30 cellular contexts compared by ENCODE assay signal in the genomic region with DNA sequence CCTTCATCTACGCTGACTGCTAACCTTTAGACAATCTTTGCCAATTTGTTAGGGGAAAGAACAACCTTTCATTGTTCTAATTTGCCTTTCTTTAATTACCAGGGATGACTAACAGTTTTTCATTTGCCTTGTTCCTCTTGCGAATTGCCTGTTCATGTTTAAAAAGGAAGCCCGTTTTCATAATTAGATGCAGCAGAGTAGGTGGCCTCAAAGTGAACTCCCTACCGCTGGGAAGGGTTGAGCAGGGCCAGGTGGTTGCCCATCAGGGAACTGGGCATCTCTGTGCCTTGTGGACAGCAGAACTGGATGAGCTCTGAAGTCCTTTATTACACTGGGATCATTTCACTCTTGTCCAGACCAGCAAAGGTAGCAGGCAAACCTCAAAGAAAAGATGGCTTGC. TPM values are rescaled to one million over a fixed set of nuclear protein-coding genes. Genes with fewer than 3 reads are reported as not detected.
DNase-seq lines count a peak whose midpoint lies in the region; ATAC-seq, FAIRE-seq and TF ChIP-seq lines count a peak whose summit lies in the region.
"Had no signal": no experiment of that assay in that cellular context is flagged by ENCODE, and none has a peak within 500 bp of the region (broad histone marks: within the 10 kb centered on the region; RNA-seq: fewer than 3 reads in every experiment).

No MANE protein-coding gene starts in this region.

- no peak overlapping the region for H2BK15ac ChIP-seq in mesendoderm (replicated peaks; ENCODE audit: low read depth)

- no peak overlapping the region for H3K4me3 Mint-ChIP-seq in activated T-helper 17 cell treated with anti-CD3 and anti-CD28 coated beads, Interleukin-2, amount 50 U/mL, for 72 hours
- H3K4me3 Mint-ChIP-seq: activated CD4-positive, alpha-beta T cell treated with anti-CD3 and anti-CD28 coated beads, Interleukin-2, amount 10 ng/mL, durations not matched to agents 7 days and 5 days; activated T-cell treated with anti-CD3 and anti-CD28 coated beads, Interleukin-2, amount 50 U/mL, for 72 hours; dendritic cell treated with granulocyte-macrophage colony-stimulating factor and Interleukin-4, amounts not matched to agents 40 ng/mL and 50 ng/mL, for 4 days; endodermal cell had no signal

- no peak for TF ChIP-seq POLR2A in A549 (IDR thresholded peaks at IDR 0.05; ENCODE audit: low read length)
- no peak for TF ChIP-seq POLR2A in GM12891 (IDR thresholded peaks at IDR 0.05; ENCODE audit: low read depth, low read length)

- H3K4me2 ChIP-seq in A549 (no peak overlapping the region), OCI-LY3 (ENCODE audit: low read length) (peak overlapping the region; percentile 73), mesendoderm (ENCODE audit: low read length) (no peak overlapping the region)
- H3K4me2 ChIP-seq: SK-N-SH had no signal

- DNase-seq in A549 (ENCODE audit: low read depth in 1 of 2, low spot score in 1 of 2) (no peak), GM12891 (ENCODE audit: insufficient read length, low spot score) (no peak), cerebellar nuclear complex (lab: John Stamatoyannopoulos, UW) (peak; percentile 60 to 94), mesendoderm (no peak)
- DNase-seq: ACHN; activated CD4-positive, alpha-beta T cell treated with anti-CD3 and anti-CD28 coated beads, Interleukin-2, amount 10 ng/mL, durations not matched to agents 7 days and 5 days; activated naive CD4-positive, alpha-beta T cell treated with anti-CD3 and anti-CD28 coated beads, Interleukin-2, amount 50 U/mL, for 16 hours; activated T-cell treated with anti-CD3 and anti-CD28 coated beads, Interleukin-2, amount 50 U/mL, for 72 hours; amygdala; BE2C; endodermal cell; foreskin fibroblast; GDM1; H7; head of caudate nucleus; mucosa of descending colon; NCI-H1417 treated with DMSO at 0.1 percent for 48 hours; right cardiac atrium; SK-N-SH; transverse colon; WERI-Rb-1 had no signal

- H3K79me1 ChIP-seq in mesendoderm (ENCODE audit: low read length), result no peaks in the 10 kb centered on the region

- FAIRE-seq in A549 (lab: Jason Lieb, UNC) (no peak), GM12891 (lab: Jason Lieb, UNC) (peak; percentile 31)
- FAIRE-seq: bronchial epithelial cell had no signal

- H3K4me1 ChIP-seq in A549 (peaks cover 57% of the 10 kb centered on the region), OCI-LY3 (ENCODE audit: low read length) (peaks cover 30% of the 10 kb centered on the region), mesendoderm (ENCODE audit: control insufficient read depth, low read depth, low read length) (peaks cover 12% of the 10 kb centered on the region)
- H3K4me1 ChIP-seq: BE2C, parathyroid adenoma had no signal

- H3K9me3 ChIP-seq in A549 (no peaks in the 10 kb centered on the region), OCI-LY3 (ENCODE audit: insufficient read depth, low read length) (no peaks in the 10 kb centered on the region)
- H3K9me3 ChIP-seq: BE2C, mucosa of descending colon, SK-N-SH, transverse colon had no signal

- peak overlapping the region; percentile 84 to 87; a peak in 4 of 6 replicates for H3K27ac ChIP-seq in A549
- H3K27ac ChIP-seq in OCI-LY3 (ENCODE audit: low read length), result peak overlapping the region; percentile 31
- H3K27ac ChIP-seq in mesendoderm (ENCODE audit: low read depth, low read length), result no peak overlapping the region
- H3K27ac ChIP-seq: parathyroid adenoma, RWPE1, transverse colon, WERI-Rb-1 had no signal

- WGBS in A549 (ENCODE audit: missing lambda C conversion rate), result 94% methylated on average over 4 of the region's 4 CpGs
- WGBS in mesendoderm (ENCODE audit: extremely low coverage, insufficient coverage, low lambda C conversion rate), result no CpG with 5 or more reads among the region's 4 CpGs

- H3K36me3 Mint-ChIP-seq in activated T-helper 17 cell treated with anti-CD3 and anti-CD28 coated beads, Interleukin-2, amount 50 U/mL, for 72 hours (ENCODE audit: low read depth), result peaks cover 15% of the 10 kb centered on the region

- H2BK120ac ChIP-seq in mesendoderm (ENCODE audit: low read depth, low read length), result no peak overlapping the region

- H3K4me3 ChIP-seq in A549 (no peak overlapping the region), OCI-LY3 (ENCODE audit: low read length) (peak overlapping the region; percentile 40), mesendoderm (ENCODE audit: low read length) (no peak overlapping the region)
- H3K4me3 ChIP-seq: mucosa of descending colon, transverse colon had no signal

- no peak overlapping the region for H4K5ac ChIP-seq in mesendoderm (ENCODE audit: low read length)

- no peak overlapping the region for H3K18ac ChIP-seq in mesendoderm (ENCODE audit: low read length)

- no peaks in the 10 kb centered on the region for H4K20me1 ChIP-seq in OCI-LY3 (ENCODE audit: insufficient read depth, low read length)

- no peak overlapping the region for H2AK5ac ChIP-seq in mesendoderm (ENCODE audit: low read length)

- no peak for TF ChIP-seq RAD21 in A549 (conservative IDR thresholded peaks at IDR 0.05 in 1 of 2, IDR thresholded peaks at IDR 0.05 in 1 of 2)

- no peak for ATAC-seq in A549
- no peak for ATAC-seq in activated T-helper 17 cell treated with anti-CD3 and anti-CD28 coated beads, Interleukin-2, amount 50 U/mL, for 72 hours (replicated peaks)
- ATAC-seq in HG03521 (IDR thresholded peaks at IDR 0.05; ENCODE audit: unreplicated experiment), result no peak
- no peak for ATAC-seq in SK-N-SH treated with all-trans-retinoic acid at 6 μM for 48 hours
- ATAC-seq: activated T-cell treated with anti-CD3 and anti-CD28 coated beads, Interleukin-2, amount 50 U/mL, for 72 hours; esophagus mucosa; mucosa of descending colon; right cardiac atrium had no signal

- H3K79me2 ChIP-seq in OCI-LY3 (ENCODE audit: low read length) (no peaks in the 10 kb centered on the region), mesendoderm (ENCODE audit: control insufficient read depth, insufficient read depth, low read length) (no peaks in the 10 kb centered on the region)
- H3K79me2 ChIP-seq: parathyroid adenoma had no signal

- H3K27me3 Mint-ChIP-seq in activated T-helper 17 cell treated with anti-CD3 and anti-CD28 coated beads, Interleukin-2, amount 50 U/mL, for 72 hours, result no peaks in the 10 kb centered on the region
- H3K27me3 Mint-ChIP-seq: activated CD4-positive, alpha-beta T cell treated with anti-CD3 and anti-CD28 coated beads, Interleukin-2, amount 10 ng/mL, durations not matched to agents 7 days and 5 days had no signal

- H4K8ac ChIP-seq in mesendoderm (ENCODE audit: low read depth, low read length), result no peak overlapping the region

- H3K23ac ChIP-seq in mesendoderm (ENCODE audit: low read length), result no peak overlapping the region

- H3K27ac Mint-ChIP-seq in activated T-helper 17 cell treated with anti-CD3 and anti-CD28 coated beads, Interleukin-2, amount 50 U/mL, for 72 hours, result no peak overlapping the region
- H3K27ac Mint-ChIP-seq: activated CD4-positive, alpha-beta T cell treated with anti-CD3 and anti-CD28 coated beads, Interleukin-2, amount 10 ng/mL, durations not matched to agents 7 days and 5 days; activated T-cell treated with anti-CD3 and anti-CD28 coated beads, Interleukin-2, amount 50 U/mL, for 72 hours; dendritic cell treated with granulocyte-macrophage colony-stimulating factor and Interleukin-4, amounts not matched to agents 40 ng/mL and 50 ng/mL, for 4 days; endodermal cell had no signal

- no peak for TF ChIP-seq EP300 in A549 (IDR thresholded peaks at IDR 0.05)

- H3K9ac ChIP-seq in OCI-LY3 (ENCODE audit: low read length) (no peak overlapping the region), mesendoderm (ENCODE audit: low read length) (no peak overlapping the region)
- H3K9ac ChIP-seq: parathyroid adenoma, SK-N-SH had no signal

- H3K9me3 Mint-ChIP-seq in activated T-helper 17 cell treated with anti-CD3 and anti-CD28 coated beads, Interleukin-2, amount 50 U/mL, for 72 hours, result no peaks in the 10 kb centered on the region
- H3K9me3 Mint-ChIP-seq: dendritic cell treated with granulocyte-macrophage colony-stimulating factor and Interleukin-4, amounts not matched to agents 40 ng/mL and 50 ng/mL, for 4 days; endodermal cell had no signal

- H3K36me3 ChIP-seq in OCI-LY3 (replicated peaks; ENCODE audit: low read depth, low read length) (peaks cover 23% of the 10 kb centered on the region), mesendoderm (ENCODE audit: control insufficient read depth, insufficient read depth, low read length) (no peaks in the 10 kb centered on the region)
- H3K36me3 ChIP-seq: BE2C, transverse colon, WERI-Rb-1 had no signal

- H3K27me3 ChIP-seq in OCI-LY3 (ENCODE audit: low read depth, low read length), result no peaks in the 10 kb centered on the region
- H3K27me3 ChIP-seq in mesendoderm (ENCODE audit: insufficient read depth, low read length, poor library complexity), result no peaks in the 10 kb centered on the region
- H3K27me3 ChIP-seq: BE2C, transverse colon had no signal

- CTCF ChIA-PET in A549 (lab: Yijun Ruan, JAX), result interaction anchor here (1.6 kb wide), 1 partner anchor 48 kb away, joined by 6 read pairs; no protein-coding TSS in a partner anchor

- no peak overlapping the region for H2BK5ac ChIP-seq in mesendoderm (ENCODE audit: low read length)

- POLR2A ChIA-PET in A549 (lab: Yijun Ruan, JAX), result no interaction called here

- TF ChIP-seq CTCF in A549 (IDR thresholded peaks at IDR 0.05) (no peak), OCI-LY3 (IDR thresholded peaks at IDR 0.05; ENCODE audit: low read depth, low read length) (no peak)

- no peak overlapping the region for H3K56ac ChIP-seq in mesendoderm (ENCODE audit: low read length)

- no peak overlapping the region for H3K4ac ChIP-seq in mesendoderm (ENCODE audit: low read depth, low read length)

- peaks cover 32% of the 10 kb centered on the region for H3K4me1 Mint-ChIP-seq in activated T-helper 17 cell treated with anti-CD3 and anti-CD28 coated beads, Interleukin-2, amount 50 U/mL, for 72 hours

- H2AFZ ChIP-seq in OCI-LY3 (ENCODE audit: low read depth, low read length), result no peak overlapping the region
- H2AFZ ChIP-seq: parathyroid adenoma had no signal

TF ChIP-seq in A549, 52 proteins besides CTCF, POLR2A, EP300 and RAD21 (continues in another document):
- TF ChIP-seq PHF8 (IDR thresholded peaks at IDR 0.05; ENCODE audit: borderline replicate concordance, low read depth), result no peak
- TF ChIP-seq SMC3 (IDR thresholded peaks at IDR 0.05), result no peak

TF ChIP-seq in GM12891, 5 proteins besides CTCF, POLR2A, EP300 and RAD21 (continues in another document):
- no peak for TF ChIP-seq PAX5 (IDR thresholded peaks at IDR 0.05; ENCODE audit: insufficient read depth, low read length, severe bottlenecking)

TF ChIP-seq in SK-N-SH treated with all-trans-retinoic acid at 6 μM for 48 hours, 23 proteins besides CTCF, POLR2A, EP300 and RAD21 (continues in another document):
- TF ChIP-seq ZC3H10 (CRISPR knock-in tag; IDR thresholded peaks at IDR 0.05), result no peak

RNA-seq across cellular contexts. Expression of a gene that starts 59.0 kb away (rescaled TPM):
- polyA plus RNA-seq in A549 (2011; rRNA removed) (2.0 and 2.6 TPM in 2 replicates), A549 (2017; fragmentation: RNase III; extraction: RNeasy Plus Mini Kit Qiagen cat#74134 plus additional on column Dnase treatment) (1.5 to 2.1 TPM (median 1.5 TPM) in 3 replicates)
- polyA plus RNA-seq in A549 (2012; cell fraction: cytosol; rRNA removed), result 1.6 TPM in 2 replicates
- polyA plus RNA-seq in A549 (2012; cell fraction: nucleus; rRNA removed), result 1.7 and 2.1 TPM in 2 replicates
- polyA minus RNA-seq in A549 (2011; rRNA and poly(A)+ RNA removed), result 1.3 and 1.9 TPM in 2 replicates
- 6.9 TPM for polyA plus RNA-seq in GM12891 (2012; ENCODE audit: low read depth, missing spikeins)
- polyA plus RNA-seq in mesendoderm (2013, experiment 1 of 2), result 1.1 TPM
- 1.3 TPM for polyA plus RNA-seq in mesendoderm (2013, experiment 2 of 2)
- total RNA-seq in activated T-helper 17 cell treated with anti-CD3 and anti-CD28 coated beads, Interleukin-2, amount 50 U/mL, for 72 hours, result 10 to 100 TPM in 1 of 2 donors, 1 to 10 TPM in 1; 8.0 to 27.6 TPM

Comparison
In these comparisons a context has a peak if more than half of its experiments do, and no peak if none do; other contexts are left out.
1. DNase-seq: peak in cerebellar nuclear complex (2 of 2); none in A549 (0 of 2), GM12891 (single experiment) and mesendoderm (single experiment).